In genomic region chr9:93984860-93985259, GRCh38 we compare ENCODE assay signal across 19 cellular contexts. TPM values are rescaled to one million over a fixed set of nuclear protein-coding genes. Genes with fewer than 3 reads are reported as not detected.
A peak's percentile ranks its signal among the peaks of the same experiment; 100 is the strongest.
DNase-seq lines count a peak whose midpoint lies in the region; FAIRE-seq and TF ChIP-seq lines count a peak whose summit lies in the region.
"Had no signal": no experiment of that assay in that cellular context is flagged by ENCODE, and none has a peak within 500 bp of the region (broad histone marks: within the 10 kb centered on the region; RNA-seq: fewer than 3 reads in every experiment).

No MANE protein-coding gene starts in this region.

- no peak overlapping the region for H3K9ac ChIP-seq in H1 (replicated peaks in 1 of 4; ENCODE audit: extremely low read depth in 1 of 4, low read depth in 3 of 4, low read length in 3 of 4)
- H3K9ac ChIP-seq: KMS-11 had no signal

- FAIRE-seq in H1 (lab: Jason Lieb, UNC) (peak; percentile 42), frontal cortex (lab: Jason Lieb, UNC) (no peak)
- FAIRE-seq: A204.1, GM12891, HTR-8/SVneo had no signal

- no peak overlapping the region for H3K4me3 ChIP-seq in H1 (ENCODE audit: extremely low read depth in 1 of 4, insufficient read depth in 2 of 4, low read depth in 3 of 4, low read length in 4 of 4)

- no peak overlapping the region for H2BK15ac ChIP-seq in H1 (ENCODE audit: low read length)

- no peak overlapping the region for H3K56ac ChIP-seq in H1 (replicated peaks; ENCODE audit: insufficient read length, low read depth, low read length)

- DNase-seq in DMS153 (lab: John Stamatoyannopoulos, UW) = peak; percentile 37
- peak; percentile 52 for DNase-seq in ELF-1 (ENCODE audit: low read depth, low spot score)
- peak; percentile 78 for DNase-seq in NCI-H2029 treated with DMSO at 0.1 percent for 48 hours (lab: John Stamatoyannopoulos, UW)
- no peak for DNase-seq in H1 (ENCODE audit: low read depth in 1 of 2, low spot score in 2 of 2)
- no peak for DNase-seq in substantia nigra (lab: John Stamatoyannopoulos, UW)
- DNase-seq in activated CD4-positive, alpha-beta T cell treated with anti-CD3 and anti-CD28 coated beads, Interleukin-2, amount 50 U/mL, for 1 hour = no peak
- no peak for DNase-seq in frontal cortex (ENCODE audit: low spot score in 2 of 2)
- DNase-seq in activated CD4-positive, alpha-beta T cell treated with anti-CD3 and anti-CD28 coated beads for 1 hour = no peak
- DNase-seq: CD8-positive, alpha-beta memory T cell; DMS79 treated with DMSO at 0.1 percent for 48 hours; IMR-90; NCI-H1105 treated with DMSO at 0.1 percent for 48 hours; NCI-H2081 treated with DMSO at 0.1 percent for 48 hours had no signal

- H3K36me3 ChIP-seq in H1 (ENCODE audit: control insufficient read depth in 2 of 4, insufficient read depth in 4 of 4, low read length in 3 of 4) = no peaks in the 10 kb centered on the region

- CTCF ChIA-PET in H1 (lab: Charles Lee; ENCODE audit: partially characterized antibody) = interaction anchor here (0.9 to 3.5 kb wide), 4 partner anchors 14 to 166 kb away, joined by 3 to 18 read pairs (median 4); no protein-coding TSS in a partner anchor

- no peak overlapping the region for H3K14ac ChIP-seq in H1 (ENCODE audit: insufficient read length)

- no peak for TF ChIP-seq POLR2A in H1 (IDR thresholded peaks at IDR 0.05; ENCODE audit: control extremely low read depth in 1 of 2, low read depth in 2 of 2, low read length in 2 of 2)

- no peak overlapping the region for H3K23ac ChIP-seq in H1 (ENCODE audit: insufficient read length)

- no peak overlapping the region for H2BK5ac ChIP-seq in H1 (ENCODE audit: low read depth, low read length)

- no peak overlapping the region for H4K5ac ChIP-seq in H1 (ENCODE audit: insufficient read length, low read depth, low read length)

- TF ChIP-seq EP300 in H1 (IDR thresholded peaks at IDR 0.05; ENCODE audit: borderline replicate concordance in 1 of 2, low read depth in 2 of 2, low read length in 2 of 2) = no peak

- H4K20me1 ChIP-seq in H1 (replicated peaks in 1 of 2; ENCODE audit: control insufficient read depth in 1 of 2, insufficient read depth in 2 of 2, low read length in 2 of 2) = no peaks in the 10 kb centered on the region

- TF ChIP-seq CTCF in H1 (IDR thresholded peaks at IDR 0.05; ENCODE audit: control extremely low read depth in 1 of 3, insufficient read depth in 1 of 3, low read depth in 1 of 3, low read length in 3 of 3) = no peak

- no peak overlapping the region for H2BK12ac ChIP-seq in H1 (ENCODE audit: low read depth, low read length)

- no peak overlapping the region for H2AK5ac ChIP-seq in H1 (ENCODE audit: low read depth, low read length)

- no peak overlapping the region for H4K91ac ChIP-seq in H1 (replicated peaks; ENCODE audit: insufficient read length, low read length)

- no peaks in the 10 kb centered on the region for H3K9me3 ChIP-seq in H1 (ENCODE audit: insufficient read depth in 2 of 2, low read depth in 1 of 2, low read length in 1 of 2)

- H3K4ac ChIP-seq in H1 (replicated peaks; ENCODE audit: insufficient read length, low read depth, low read length) = no peak overlapping the region

- no peaks in the 10 kb centered on the region for H3K27me3 ChIP-seq in H1 (replicated peaks in 1 of 4; ENCODE audit: control insufficient read depth in 3 of 4, extremely low read depth in 1 of 4, insufficient read depth in 3 of 4, low read length in 3 of 4)

- TF ChIP-seq RAD21 in H1 (IDR thresholded peaks at IDR 0.05 in 1 of 2, conservative IDR thresholded peaks at IDR 0.05 in 1 of 2; ENCODE audit: low read depth in 2 of 2, low read length in 2 of 2) = no peak

- H3K4me2 ChIP-seq in H1 (ENCODE audit: insufficient read depth in 1 of 2, low read depth in 2 of 2, low read length in 2 of 2) = peak overlapping the region in 1 of 2 experiments; percentile 29; a peak in 1 of 4 replicates
- H3K4me2 ChIP-seq: KMS-11 had no signal

- H3K4me1 ChIP-seq in H1 (replicated peaks in 1 of 4; ENCODE audit: control insufficient read depth in 3 of 4, insufficient read depth in 4 of 4, low read length in 3 of 4) = peaks cover 0 to 4% (median 0%) of the 10 kb centered on the region in 4 experiments; a peak in 2 of 7 replicates

- H3K18ac ChIP-seq in H1 (ENCODE audit: extremely low read depth, low read length) = no peak overlapping the region

- H3K79me1 ChIP-seq in H1 (ENCODE audit: low read depth, low read length) = no peaks in the 10 kb centered on the region

- H3K27ac ChIP-seq in H1 (ENCODE audit: low read depth, low read length) (no peak overlapping the region), substantia nigra (ENCODE audit: low read depth, low read length, poor library complexity, severe bottlenecking) (no peak overlapping the region)
- H3K27ac ChIP-seq: C4-2B, KMS-11, RWPE1 had no signal

- no peaks in the 10 kb centered on the region for H3K79me2 ChIP-seq in H1 (ENCODE audit: control insufficient read depth in 1 of 2, insufficient read depth in 2 of 2, low read length in 2 of 2)

- H2BK120ac ChIP-seq in H1 (replicated peaks; ENCODE audit: low read depth, low read length) = no peak overlapping the region

- no peaks in the 10 kb centered on the region for H3K23me2 ChIP-seq in H1 (ENCODE audit: low read depth, low read length)

- POLR2A ChIA-PET in H1 (lab: Charles Lee; ENCODE audit: partially characterized antibody) = interaction anchor here (0.6 kb wide), 1 partner anchor 197 kb away, joined by 3 read pairs; no protein-coding TSS in a partner anchor

- H4K8ac ChIP-seq in H1 (ENCODE audit: extremely low read depth, insufficient read depth, low read length) = no peak overlapping the region

- H2AFZ ChIP-seq in H1 (ENCODE audit: low read length) = no peak overlapping the region

- WGBS in H1 (ENCODE audit: extremely low coverage in 1 of 2, insufficient coverage in 1 of 2, insufficient read length in 1 of 2, insufficient replicate concordance in 2 of 2, low coverage in 1 of 2, low lambda C conversion rate in 2 of 2, missing lambda C conversion rate in 1 of 2), 2 experiments = 23% methylated on average over 2 of the region's 2 CpGs; no CpG with 5 or more reads in 1 of the 2 experiments

- H2BK20ac ChIP-seq in H1 (ENCODE audit: low read length) = no peak overlapping the region

TF ChIP-seq in H1, 55 proteins besides CTCF, POLR2A, EP300 and RAD21:
- TF ChIP-seq ZNF274 (IDR thresholded peaks at IDR 0.05; ENCODE audit: borderline replicate concordance, extremely low read depth, low read length) = no peak
- no peak for TF ChIP-seq CHD2 (IDR thresholded peaks at IDR 0.05; ENCODE audit: low read length)
- no peak for TF ChIP-seq SIN3A (conservative IDR thresholded peaks at IDR 0.05 in 1 of 2, IDR thresholded peaks at IDR 0.05 in 1 of 2; ENCODE audit: low read depth in 1 of 2, low read length in 2 of 2)
- no peak for TF ChIP-seq EGR1 (IDR thresholded peaks at IDR 0.05; ENCODE audit: borderline replicate concordance, low read depth, low read length)
- no peak for TF ChIP-seq ATF3 (IDR thresholded peaks at IDR 0.05; ENCODE audit: insufficient read depth, low read depth, low read length)
- no peak for TF ChIP-seq JUND (IDR thresholded peaks at IDR 0.05; ENCODE audit: low read length)
- no peak for TF ChIP-seq TAF1 (IDR thresholded peaks at IDR 0.05; ENCODE audit: low read depth, low read length)
- no peak for TF ChIP-seq USF2 (IDR thresholded peaks at IDR 0.05; ENCODE audit: low read length)
- no peak for TF ChIP-seq POU5F1 (IDR thresholded peaks at IDR 0.05; ENCODE audit: low read depth, low read length)
- no peak for TF ChIP-seq SIRT6 (IDR thresholded peaks at IDR 0.05; ENCODE audit: low read length)
- TF ChIP-seq MAX (IDR thresholded peaks at IDR 0.05) = no peak
- TF ChIP-seq CTBP2 (IDR thresholded peaks at IDR 0.05; ENCODE audit: borderline replicate concordance, insufficient read depth, insufficient read length, low read length) = no peak
- TF ChIP-seq CHD1 (IDR thresholded peaks at IDR 0.05; ENCODE audit: low read depth, low read length) = no peak
- no peak for TF ChIP-seq SRF (IDR thresholded peaks at IDR 0.05; ENCODE audit: low read depth, low read length)
- no peak for TF ChIP-seq CBX8 (IDR thresholded peaks at IDR 0.05; ENCODE audit: borderline replicate concordance, low read depth, low read length)
- no peak for TF ChIP-seq KDM5A (IDR thresholded peaks at IDR 0.05; ENCODE audit: low read length)
- TF ChIP-seq POLR2AphosphoS5 (IDR thresholded peaks at IDR 0.05; ENCODE audit: low read depth, low read length) = no peak
- TF ChIP-seq RFX5 (IDR thresholded peaks at IDR 0.05; ENCODE audit: borderline replicate concordance, low read depth, low read length) = no peak
TF ChIP-seq in H1: peak in this region for 0.

RNA-seq across cellular contexts. Expression of gene BARX1, which starts 29.7 kb away (rescaled TPM):
- total RNA-seq in H1 (2021; fragmentation: NEBNext Ultra II Directional; extraction: Animal tissue kit (Norgen Biotek cat#: 25700)) = 2.1 and 2.6 TPM in 2 replicates
- 0.79 and 1.3 TPM in 2 replicates for polyA plus RNA-seq in H1 (2011; rRNA removed)
- polyA plus RNA-seq in H1 (2011; cell fraction: cytosol; rRNA removed) = 1.00 TPM
- 1.4 TPM for polyA plus RNA-seq in H1 (2011; cell fraction: nucleus; rRNA removed)
- 0.68 to 0.87 TPM (median 0.76 TPM) in 4 replicates for polyA plus RNA-seq in H1 (2012, experiment 1 of 2)
- 0.92 TPM for polyA plus RNA-seq in H1 (2012, experiment 2 of 2)
- polyA plus RNA-seq in H1 (2013, experiment 1 of 2) = 2.3 TPM
- polyA plus RNA-seq in H1 (2013, experiment 2 of 2) = 2.3 TPM
- 0.22 TPM in 1 of 2 replicates, not detected in the other for polyA minus RNA-seq in H1 (2011; rRNA and poly(A)+ RNA removed)
- not detected for polyA minus RNA-seq in H1 (2011; cell fraction: cytosol; rRNA and poly(A)+ RNA removed)
- not detected for polyA minus RNA-seq in H1 (2011; cell fraction: nucleus; rRNA and poly(A)+ RNA removed)
- total RNA-seq in frontal cortex = not detected
- total RNA-seq: CD8-positive, alpha-beta memory T cell; IMR-90 had no signal
- polyA plus RNA-seq: CD8-positive, alpha-beta memory T cell; IMR-90 had no signal

Comparison
In these comparisons a context has a peak if more than half of its experiments do, and no peak if none do; other contexts are left out.
1. DNase-seq: peak in DMS153 (single experiment), ELF-1 (single experiment) and NCI-H2029 treated with DMSO at 0.1 percent for 48 hours (single experiment); none in H1 (0 of 2), substantia nigra (0 of 49), activated CD4-positive, alpha-beta T cell treated with anti-CD3 and anti-CD28 coated beads, Interleukin-2, amount 50 U/mL, for 1 hour (single experiment), frontal cortex (0 of 2) and activated CD4-positive, alpha-beta T cell treated with anti-CD3 and anti-CD28 coated beads for 1 hour (single experiment).